In the genomic region with DNA sequence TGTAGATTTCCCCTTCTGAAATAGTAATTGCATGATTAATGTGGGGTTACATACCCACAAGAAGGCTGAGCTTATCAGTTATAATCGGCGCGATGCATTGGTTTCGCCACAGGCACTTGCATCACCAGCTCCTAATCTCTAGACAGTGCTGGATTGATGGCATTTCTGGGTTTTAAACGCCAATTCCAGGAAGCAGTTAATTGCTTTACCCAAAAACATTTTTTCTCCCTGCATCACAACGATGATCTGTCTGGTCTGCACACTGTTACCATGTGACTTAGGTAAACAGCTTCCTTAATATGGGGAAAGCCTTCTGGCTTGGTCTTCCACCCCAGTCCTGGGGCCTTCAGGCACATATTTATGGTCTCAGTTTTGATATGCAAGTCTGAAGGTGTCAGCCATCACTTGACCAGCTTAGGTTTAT, we compare ENCODE assay signal across 10 cellular contexts.
A peak's percentile ranks its signal among the peaks of the same experiment; 100 is the strongest.
DNase-seq lines count a peak whose midpoint lies in the region; ATAC-seq, FAIRE-seq and TF ChIP-seq lines count a peak whose summit lies in the region.
"Had no signal": no experiment of that assay in that cellular context is flagged by ENCODE, and none has a peak within 500 bp of the region (broad histone marks: within the 10 kb centered on the region; RNA-seq: fewer than 3 reads in every experiment).

No MANE protein-coding gene starts in this region.

- no peaks in the 10 kb centered on the region for H3F3A ChIP-seq in Loucy (ENCODE audit: low read depth)

- no peaks in the 10 kb centered on the region for H3K27me3 ChIP-seq in Loucy (ENCODE audit: insufficient read depth, low read length, poor library complexity, severe bottlenecking)
- peaks cover 0 to 12% of the 10 kb centered on the region in 2 experiments; a peak in 2 of 5 replicates for H3K27me3 ChIP-seq in HepG2 (ENCODE audit: control insufficient read depth in 1 of 2, insufficient read depth in 2 of 2, low read length in 2 of 2)

- no peak for TF ChIP-seq POLR2A in HepG2 (IDR thresholded peaks at IDR 0.05; ENCODE audit: insufficient read depth in 1 of 2, low read depth in 2 of 2, low read length in 2 of 2)

- TF ChIP-seq CTCF in Loucy (conservative IDR thresholded peaks at IDR 0.05; ENCODE audit: low read length) (no peak), HepG2 (CRISPR knock-in tag; IDR thresholded peaks at IDR 0.05) (no peak)

- H3K4me3 Mint-ChIP-seq in activated naive CD8-positive, alpha-beta T cell, result no peak overlapping the region

- no peak overlapping the region for H3K27ac ChIP-seq in HepG2 (ENCODE audit: extremely low read length, insufficient read depth, low read length)
- H3K27ac ChIP-seq: VCaP had no signal

- TF ChIP-seq EP300 in HepG2 (IDR thresholded peaks at IDR 0.05; ENCODE audit: low read depth in 2 of 2, low read length in 2 of 2) (no peak), HepG2 (CRISPR knock-in tag; IDR thresholded peaks at IDR 0.05; ENCODE audit: borderline replicate concordance) (no peak)

- H3K4me2 ChIP-seq in Loucy (ENCODE audit: low read depth, low read length, poor library complexity, severe bottlenecking), result no peak overlapping the region
- H3K4me2 ChIP-seq in HepG2 (ENCODE audit: low read depth, low read length), result no peak overlapping the region

- peak overlapping the region; percentile 54 for H3K27ac Mint-ChIP-seq in activated naive CD8-positive, alpha-beta T cell

- intact Hi-C loops in HepG2 (cut with micrococcal nuclease; ENCODE audit: unreplicated experiment), result no loop called here

- H3K79me2 ChIP-seq in Loucy (ENCODE audit: insufficient read depth, low read length), result no peaks in the 10 kb centered on the region
- H3K79me2 ChIP-seq in HepG2 (ENCODE audit: insufficient read depth, low read length), result no peaks in the 10 kb centered on the region

- H3K9me2 ChIP-seq in Loucy (replicated peaks; ENCODE audit: low read depth, low read length), result no peaks in the 10 kb centered on the region

- H3K4me1 ChIP-seq in Loucy (ENCODE audit: insufficient read depth, low read length, poor library complexity, severe bottlenecking) (peaks cover 5% of the 10 kb centered on the region), HepG2 (ENCODE audit: insufficient read depth, low read length) (peaks cover 32% of the 10 kb centered on the region)

- POLR2A ChIA-PET in HepG2 (lab: Yijun Ruan, JAX), result no interaction called here

- no peaks in the 10 kb centered on the region for H3K36me3 Mint-ChIP-seq in activated naive CD8-positive, alpha-beta T cell

- H4K20me1 ChIP-seq in Loucy (ENCODE audit: insufficient read depth, low read length, poor library complexity, severe bottlenecking), result no peaks in the 10 kb centered on the region
- H4K20me1 ChIP-seq in HepG2 (ENCODE audit: insufficient read depth, low read length), result no peaks in the 10 kb centered on the region

- no peaks in the 10 kb centered on the region for H3K27me3 Mint-ChIP-seq in activated naive CD8-positive, alpha-beta T cell

- no peaks in the 10 kb centered on the region for H3K9me3 ChIP-seq in Loucy (ENCODE audit: insufficient read depth, low read depth, low read length)
- H3K9me3 ChIP-seq in HepG2 (ENCODE audit: low read length), result no peaks in the 10 kb centered on the region

- peak overlapping the region; percentile 30; the same call in 1 of the 2 replicates for H2AFZ ChIP-seq in Loucy (ENCODE audit: low read length)
- no peak overlapping the region for H2AFZ ChIP-seq in HepG2 (ENCODE audit: low read length)

- FAIRE-seq in HepG2 (lab: Jason Lieb, UNC), result no peak

- peak; percentile 21; the same call in 2 of the 3 replicates for ATAC-seq in HepG2
- ATAC-seq in GM21390 (IDR thresholded peaks at IDR 0.05; ENCODE audit: unreplicated experiment), result no peak
- no peak for ATAC-seq in HG03159 (IDR thresholded peaks at IDR 0.05; ENCODE audit: unreplicated experiment)

- WGBS in HepG2 (ENCODE audit: low lambda C conversion rate), result 7% methylated on average over 6 of the region's 6 CpGs

- no peaks in the 10 kb centered on the region for H3K9me3 Mint-ChIP-seq in activated naive CD8-positive, alpha-beta T cell (ENCODE audit: low read depth)

- H3K36me3 ChIP-seq in Loucy (ENCODE audit: insufficient read depth, low read length) (no peaks in the 10 kb centered on the region), HepG2 (replicated peaks in 1 of 2; ENCODE audit: control insufficient read depth in 1 of 2, insufficient read depth in 2 of 2, low read length in 2 of 2) (no peaks in the 10 kb centered on the region)

- in situ Hi-C loops in HepG2 (cut with HindIII; ENCODE audit: extremely low pct_ligation_motif_present, low pct_unique_long_range_greater_than_20kb), result no loop called here

- H3K4me3 ChIP-seq in Loucy (ENCODE audit: low read length, poor library complexity, severe bottlenecking) (no peak overlapping the region), HepG2 (replicated peaks in 1 of 3; ENCODE audit: insufficient read depth in 1 of 3, low read depth in 2 of 3, low read length in 3 of 3) (no peak overlapping the region)

- peak; percentile 96 for DNase-seq in Daoy (ENCODE audit: low read depth)
- DNase-seq in HepG2 (ENCODE audit: low spot score), result peak; percentile 12
- DNase-seq in NCI-H2171 treated with DMSO at 0.1 percent for 48 hours (lab: John Stamatoyannopoulos, UW), result no peak
- no peak for DNase-seq in LoVo (ENCODE audit: low spot score)
- DNase-seq: NCI-H1092 treated with DMSO at 0.1 percent for 48 hours had no signal

- TF ChIP-seq RAD21 in HepG2 (CRISPR knock-in tag; IDR thresholded peaks at IDR 0.05), result no peak

- CTCF ChIA-PET in HepG2 (lab: Yijun Ruan, JAX; ENCODE audit: low intra/inter-chr PET ratio, low total read pairs), result no interaction called here

- H3K4me1 Mint-ChIP-seq in activated naive CD8-positive, alpha-beta T cell (ENCODE audit: low read depth), result peaks cover 25% of the 10 kb centered on the region

- no TSS peak for BruUV-seq in HepG2 (replicated peaks; lab: Mats Ljungman, UMichigan)

- H3K9ac ChIP-seq in Loucy (ENCODE audit: low read depth, low read length, poor library complexity, severe bottlenecking) (no peak overlapping the region), HepG2 (ENCODE audit: insufficient read depth, low read depth, low read length) (no peak overlapping the region)

TF ChIP-seq in HepG2, 621 proteins besides CTCF, POLR2A, EP300 and RAD21 (continues in another document):
- TF ChIP-seq, protein P1, sequence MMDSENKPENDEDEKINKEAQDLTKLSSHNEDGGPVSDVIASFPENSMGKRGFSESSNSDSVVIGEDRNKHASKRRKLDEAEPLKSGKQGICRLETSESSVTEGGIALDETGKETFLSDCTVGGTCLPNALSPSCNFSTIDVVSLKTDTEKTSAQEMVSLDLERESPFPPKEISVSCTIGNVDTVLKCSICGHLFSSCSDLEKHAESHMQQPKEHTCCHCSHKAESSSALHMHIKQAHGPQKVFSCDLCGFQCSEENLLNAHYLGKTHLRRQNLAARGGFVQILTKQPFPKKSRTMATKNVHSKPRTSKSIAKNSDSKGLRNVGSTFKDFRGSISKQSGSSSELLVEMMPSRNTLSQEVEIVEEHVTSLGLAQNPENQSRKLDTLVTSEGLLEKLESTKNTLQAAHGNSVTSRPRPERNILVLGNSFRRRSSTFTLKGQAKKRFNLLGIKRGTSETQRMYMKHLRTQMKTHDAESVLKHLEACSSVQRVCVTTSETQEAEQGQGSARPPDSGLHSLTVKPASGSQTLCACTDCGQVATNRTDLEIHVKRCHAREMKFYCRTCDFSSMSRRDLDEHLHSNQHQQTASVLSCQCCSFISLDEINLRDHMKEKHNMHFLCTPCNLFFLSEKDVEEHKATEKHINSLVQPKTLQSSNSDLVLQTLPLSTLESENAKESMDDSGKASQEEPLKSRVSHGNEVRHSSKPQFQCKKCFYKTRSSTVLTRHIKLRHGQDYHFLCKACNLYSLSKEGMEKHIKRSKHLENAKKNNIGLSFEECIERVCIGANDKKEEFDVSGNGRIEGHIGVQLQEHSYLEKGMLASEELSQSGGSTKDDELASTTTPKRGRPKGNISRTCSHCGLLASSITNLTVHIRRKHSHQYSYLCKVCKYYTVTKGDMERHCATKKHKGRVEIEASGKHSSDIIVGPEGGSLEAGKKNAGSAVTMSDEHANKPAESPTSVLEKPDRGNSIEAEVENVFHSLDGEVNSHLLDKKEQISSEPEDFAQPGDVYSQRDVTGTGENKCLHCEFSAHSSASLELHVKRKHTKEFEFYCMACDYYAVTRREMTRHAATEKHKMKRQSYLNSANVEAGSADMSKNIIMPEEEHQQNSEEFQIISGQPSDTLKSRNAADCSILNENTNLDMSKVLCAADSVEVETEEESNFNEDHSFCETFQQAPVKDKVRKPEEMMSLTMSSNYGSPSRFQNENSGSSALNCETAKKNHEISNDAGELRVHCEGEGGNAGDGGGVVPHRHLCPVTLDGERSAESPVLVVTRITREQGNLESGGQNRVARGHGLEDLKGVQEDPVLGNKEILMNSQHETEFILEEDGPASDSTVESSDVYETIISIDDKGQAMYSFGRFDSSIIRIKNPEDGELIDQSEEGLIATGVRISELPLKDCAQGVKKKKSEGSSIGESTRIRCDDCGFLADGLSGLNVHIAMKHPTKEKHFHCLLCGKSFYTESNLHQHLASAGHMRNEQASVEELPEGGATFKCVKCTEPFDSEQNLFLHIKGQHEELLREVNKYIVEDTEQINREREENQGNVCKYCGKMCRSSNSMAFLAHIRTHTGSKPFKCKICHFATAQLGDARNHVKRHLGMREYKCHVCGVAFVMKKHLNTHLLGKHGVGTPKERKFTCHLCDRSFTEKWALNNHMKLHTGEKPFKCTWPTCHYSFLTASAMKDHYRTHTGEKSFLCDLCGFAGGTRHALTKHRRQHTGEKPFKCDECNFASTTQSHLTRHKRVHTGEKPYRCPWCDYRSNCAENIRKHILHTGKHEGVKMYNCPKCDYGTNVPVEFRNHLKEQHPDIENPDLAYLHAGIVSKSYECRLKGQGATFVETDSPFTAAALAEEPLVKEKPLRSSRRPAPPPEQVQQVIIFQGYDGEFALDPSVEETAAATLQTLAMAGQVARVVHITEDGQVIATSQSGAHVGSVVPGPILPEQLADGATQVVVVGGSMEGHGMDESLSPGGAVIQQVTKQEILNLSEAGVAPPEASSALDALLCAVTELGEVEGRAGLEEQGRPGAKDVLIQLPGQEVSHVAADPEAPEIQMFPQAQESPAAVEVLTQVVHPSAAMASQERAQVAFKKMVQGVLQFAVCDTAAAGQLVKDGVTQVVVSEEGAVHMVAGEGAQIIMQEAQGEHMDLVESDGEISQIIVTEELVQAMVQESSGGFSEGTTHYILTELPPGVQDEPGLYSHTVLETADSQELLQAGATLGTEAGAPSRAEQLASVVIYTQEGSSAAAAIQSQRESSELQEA (CRISPR knock-in tag; IDR thresholded peaks at IDR 0.05; ENCODE audit: not compliant biosample characterization), result no peak
- TF ChIP-seq FOSL2 (CRISPR knock-in tag; IDR thresholded peaks at IDR 0.05) (0 out of 2 replicates have a peak, but pooled peaks have one; percentile 20), ATF7-NPFF (CRISPR knock-in tag; IDR thresholded peaks at IDR 0.05; ENCODE audit: low read depth) (no peak)

Comparison
In these comparisons a context has a peak if more than half of its experiments do, and no peak if none do; other contexts are left out.
1. DNase-seq: peak in Daoy (single experiment) and HepG2 (single experiment); none in NCI-H2171 treated with DMSO at 0.1 percent for 48 hours (single experiment) and LoVo (single experiment).